In genomic region chr6:25960689-25961088, GRCh38 we compare ENCODE assay signal across 19 cellular contexts. TPM values are rescaled to one million over a fixed set of nuclear protein-coding genes. Genes with fewer than 3 reads are reported as not detected.
DNase-seq lines count a peak whose midpoint lies in the region; ATAC-seq and TF ChIP-seq lines count a peak whose summit lies in the region.
"Had no signal": no experiment of that assay in that cellular context is flagged by ENCODE, and none has a peak within 500 bp of the region (broad histone marks: within the 10 kb centered on the region; RNA-seq: fewer than 3 reads in every experiment).

No MANE protein-coding gene starts in this region.

- no peaks in the 10 kb centered on the region for H3K27me3 Mint-ChIP-seq in activated CD8-positive, alpha-beta T cell treated with anti-CD3 and anti-CD28 coated beads for 36 hours
- peaks cover 2 to 6% (median 3%) of the 10 kb centered on the region in 3 donors for H3K27me3 Mint-ChIP-seq in immature natural killer cell (ENCODE audit: low read depth in 3 of 3)

- TF ChIP-seq CTCF in activated CD8-positive, alpha-beta T cell treated with anti-CD3 and anti-CD28 coated beads for 36 hours (IDR thresholded peaks at IDR 0.05): no peak

- H3K9me3 Mint-ChIP-seq in activated CD8-positive, alpha-beta T cell treated with anti-CD3 and anti-CD28 coated beads for 36 hours: peaks cover 20% of the 10 kb centered on the region
- no peaks in the 10 kb centered on the region for H3K9me3 Mint-ChIP-seq in immature natural killer cell
- H3K9me3 Mint-ChIP-seq: HFFc6 had no signal

- POLR2A ChIA-PET in activated CD8-positive, alpha-beta T cell treated with anti-CD3 and anti-CD28 coated beads for 36 hours (lab: Charles Lee): interaction anchor here (0.9 to 3.3 kb wide), 3 partner anchors 31 to 60 kb away, joined by 3 to 12 read pairs (median 12); a partner anchor contains a TSS

- DNase-seq in activated CD4-positive, alpha-beta T cell treated with anti-CD3 and anti-CD28 coated beads for 24 hours (ENCODE audit: low read depth in 2 of 2): peak; percentile 12 to 21
- no peak for DNase-seq in activated CD4-positive, alpha-beta T cell treated with anti-CD3 and anti-CD28 coated beads, Interleukin-2, amount 50 U/mL, for 1 hour
- peak; percentile 62 for DNase-seq in activated CD8-positive, alpha-beta T cell treated with anti-CD3 and anti-CD28 coated beads for 36 hours
- DNase-seq in immature natural killer cell (no peak), KBM-7 (no peak), NCI-H446 (lab: John Stamatoyannopoulos, UW) (no peak), erythroblast (lab: John Stamatoyannopoulos, UW) (no peak)
- DNase-seq in stimulated activated CD8-positive, alpha-beta memory T cell treated with anti-CD3 and anti-CD28 coated beads, Interleukin-4, amount 100 ng/mL, for 48 hours: peak; percentile 65
- DNase-seq: 8988T, Calu3, HFFc6, midbrain, NCI-H1417 treated with DMSO at 0.1 percent for 48 hours, NCI-H774, SHP77 treated with DMSO at 0.1 percent for 48 hours had no signal

- peak; percentile 10 for ATAC-seq in activated CD8-positive, alpha-beta T cell treated with anti-CD3 and anti-CD28 coated beads for 36 hours

- peaks cover 58% of the 10 kb centered on the region for H3K4me1 Mint-ChIP-seq in activated CD8-positive, alpha-beta T cell treated with anti-CD3 and anti-CD28 coated beads for 36 hours (ENCODE audit: low read depth)
- peaks cover 56 to 59% of the 10 kb centered on the region in 2 donors for H3K4me1 Mint-ChIP-seq in immature natural killer cell

- H3K4me3 Mint-ChIP-seq in activated CD8-positive, alpha-beta T cell treated with anti-CD3 and anti-CD28 coated beads for 36 hours: no peak overlapping the region
- no peak overlapping the region for H3K4me3 Mint-ChIP-seq in immature natural killer cell

- peaks cover 30% of the 10 kb centered on the region for H3K36me3 Mint-ChIP-seq in activated CD8-positive, alpha-beta T cell treated with anti-CD3 and anti-CD28 coated beads for 36 hours (ENCODE audit: low read depth)
- peaks cover 0 to 8% (median 3%) of the 10 kb centered on the region in 3 donors for H3K36me3 Mint-ChIP-seq in immature natural killer cell

- no peak for TF ChIP-seq POLR2A in erythroblast (IDR thresholded peaks at IDR 0.05; ENCODE audit: low read length)

- intact Hi-C loops in activated CD8-positive, alpha-beta T cell treated with anti-CD3 and anti-CD28 coated beads for 36 hours (cut with micrococcal nuclease): no loop called here

- H3K27ac Mint-ChIP-seq in activated CD8-positive, alpha-beta T cell treated with anti-CD3 and anti-CD28 coated beads for 36 hours: peak overlapping the region; percentile 94
- H3K27ac Mint-ChIP-seq in immature natural killer cell: peak overlapping the region in 4 of 6 donors; percentile 6 to 77 (median 74)

- CTCF ChIA-PET in activated CD8-positive, alpha-beta T cell treated with anti-CD3 and anti-CD28 coated beads for 36 hours (lab: Charles Lee): interaction anchor here (0.8 to 1.3 kb wide), 3 partner anchors 32 to 47 kb away, joined by 3 to 7 read pairs (median 4); no protein-coding TSS in a partner anchor

- in situ Hi-C loops in KBM-7 (cut with MboI; ENCODE audit: low pct_unique_long_range_greater_than_20kb, low sequenced_read_pairs): no loop called here

RNA-seq across cellular contexts. Expression of gene TRIM38, which starts 1.9 kb away (rescaled TPM):
- total RNA-seq in activated CD8-positive, alpha-beta T cell treated with anti-CD3 and anti-CD28 coated beads for 36 hours: 1 to 10 TPM; 8.0 to 8.3 TPM
- polyA plus RNA-seq in immature natural killer cell: 10 to 100 TPM in 1 of 3 donors, 1 to 10 TPM in 2; 3.6 to 11.4 (median 5.0) TPM

RNA-seq across cellular contexts. Expression of gene SLC17A2, which starts 30.2 kb away (rescaled TPM):
- not detected for total RNA-seq in activated CD8-positive, alpha-beta T cell treated with anti-CD3 and anti-CD28 coated beads for 36 hours
- not detected for polyA plus RNA-seq in immature natural killer cell
- total RNA-seq: Calu3, dermis microvascular lymphatic vessel endothelial cell, fibroblast of villous mesenchyme, HFFc6, HT1080, posterior vena cava had no signal

Comparison
In these comparisons a context has a peak if more than half of its experiments do, and no peak if none do; other contexts are left out.
1. DNase-seq: peak in activated CD4-positive, alpha-beta T cell treated with anti-CD3 and anti-CD28 coated beads for 24 hours (2 of 2), activated CD8-positive, alpha-beta T cell treated with anti-CD3 and anti-CD28 coated beads for 36 hours (single experiment) and stimulated activated CD8-positive, alpha-beta memory T cell treated with anti-CD3 and anti-CD28 coated beads, Interleukin-4, amount 100 ng/mL, for 48 hours (single experiment); none in activated CD4-positive, alpha-beta T cell treated with anti-CD3 and anti-CD28 coated beads, Interleukin-2, amount 50 U/mL, for 1 hour (single experiment), immature natural killer cell (0 of 3), KBM-7 (single experiment), NCI-H446 (0 of 2) and erythroblast (0 of 2).